Comparison of ENCODE assay signal across 9 cellular contexts in the genomic region with DNA sequence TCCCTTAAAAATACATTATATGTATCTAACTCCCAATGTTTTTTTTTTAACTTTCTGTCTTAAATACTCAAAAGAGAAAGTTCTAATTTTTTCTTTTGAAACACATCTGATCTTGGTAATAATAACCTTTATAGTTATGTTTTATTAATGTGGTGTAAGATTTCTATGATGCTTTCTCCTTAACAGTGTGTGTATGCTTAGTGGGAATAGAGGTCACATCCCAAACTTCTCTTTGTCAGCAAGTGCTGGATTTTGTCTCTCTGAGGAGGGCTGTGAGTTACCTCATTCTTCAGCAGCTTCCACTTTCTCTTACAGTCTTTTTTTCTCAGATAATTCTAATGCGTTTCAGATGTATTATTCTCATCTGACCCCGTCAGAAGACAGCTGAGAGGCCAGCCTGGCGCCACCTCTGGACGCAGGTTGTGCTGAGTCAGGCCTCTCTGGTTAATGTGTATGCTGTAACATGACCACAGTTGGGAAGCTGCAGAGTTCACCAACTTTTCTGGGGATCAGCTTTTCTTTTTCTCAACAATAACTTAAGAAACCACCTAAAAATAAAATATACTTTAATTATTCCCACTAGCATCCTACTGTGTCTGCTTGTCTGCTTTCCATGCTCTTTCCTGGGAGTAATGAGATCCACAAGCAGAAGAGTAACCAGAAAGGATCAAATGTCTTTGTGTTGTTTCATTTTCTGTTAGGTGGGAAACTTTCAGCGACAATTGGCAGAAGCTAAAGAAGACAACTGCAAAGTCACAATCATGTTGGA.
DNase-seq lines count a peak whose midpoint lies in the region; ATAC-seq and TF ChIP-seq lines count a peak whose summit lies in the region.
"Had no signal": no experiment of that assay in that cellular context is flagged by ENCODE, and none has a peak within 500 bp of the region (broad histone marks: within the 10 kb centered on the region; RNA-seq: fewer than 3 reads in every experiment).

No MANE protein-coding gene starts in this region.

- H3K9me3 ChIP-seq in left ventricle myocardium inferior (replicated peaks) (no peaks in the 10 kb centered on the region), OCI-LY1 (ENCODE audit: low read length) (no peaks in the 10 kb centered on the region), heart right ventricle (no peaks in the 10 kb centered on the region), PC-9 (ENCODE audit: insufficient read depth, low read depth) (no peaks in the 10 kb centered on the region)
- H3K9me3 ChIP-seq: Caco-2 had no signal

- ATAC-seq in Right ventricle myocardium superior (ENCODE audit: poor library complexity) = peak; percentile 70
- peak in 5 of 8 donors; percentile 28 to 72 (median 50) for ATAC-seq in heart right ventricle
- no peak for ATAC-seq in activated naive CD4-positive, alpha-beta T cell treated with anti-CD3 and anti-CD28 coated beads, Interleukin-2, amount 50 U/mL, for 72 hours
- no peak for ATAC-seq in HG02588 (IDR thresholded peaks at IDR 0.05; ENCODE audit: unreplicated experiment)

- TF ChIP-seq CTCF in left ventricle myocardium inferior (IDR thresholded peaks at IDR 0.05; ENCODE audit: borderline replicate concordance) (no peak), OCI-LY1 (IDR thresholded peaks at IDR 0.05; ENCODE audit: low read length) (peak; percentile 26; the same call in 1 of the 2 replicates), heart right ventricle (IDR thresholded peaks at IDR 0.05) (no peak), PC-9 (conservative IDR thresholded peaks at IDR 0.05) (no peak)

- H3K9me3 Mint-ChIP-seq in activated naive CD4-positive, alpha-beta T cell treated with anti-CD3 and anti-CD28 coated beads, Interleukin-2, amount 50 U/mL, for 72 hours = no peaks in the 10 kb centered on the region

- no peaks in the 10 kb centered on the region for H4K20me1 ChIP-seq in OCI-LY1 (ENCODE audit: insufficient read depth, low read length)
- H4K20me1 ChIP-seq in PC-9 (ENCODE audit: insufficient read depth) = no peaks in the 10 kb centered on the region

- no peak overlapping the region for H3K4me2 ChIP-seq in OCI-LY1 (ENCODE audit: low read length)
- no peak overlapping the region for H3K4me2 ChIP-seq in PC-9

- H3K36me3 Mint-ChIP-seq in activated naive CD4-positive, alpha-beta T cell treated with anti-CD3 and anti-CD28 coated beads, Interleukin-2, amount 50 U/mL, for 72 hours = no peaks in the 10 kb centered on the region

- DNase-seq in Right ventricle myocardium superior (peak; percentile 52), left ventricle myocardium inferior (no peak), heart right ventricle (no peak), PC-9 (no peak)
- no peak for DNase-seq in effector CD8-positive, alpha-beta T cell (lab: John Stamatoyannopoulos, UW)
- DNase-seq in activated naive CD4-positive, alpha-beta T cell treated with anti-CD3 and anti-CD28 coated beads, Interleukin-2, amount 50 U/mL, for 72 hours (ENCODE audit: low spot score in 2 of 2) = no peak

- H3K36me3 ChIP-seq in left ventricle myocardium inferior (no peaks in the 10 kb centered on the region), OCI-LY1 (ENCODE audit: insufficient read depth, low read length) (peaks cover 28% of the 10 kb centered on the region), heart right ventricle (no peaks in the 10 kb centered on the region), PC-9 (ENCODE audit: low read depth) (no peaks in the 10 kb centered on the region)

- H3K27ac Mint-ChIP-seq in activated naive CD4-positive, alpha-beta T cell treated with anti-CD3 and anti-CD28 coated beads, Interleukin-2, amount 50 U/mL, for 72 hours = no peak overlapping the region

- H3K27ac ChIP-seq in left ventricle myocardium inferior (replicated peaks) (no peak overlapping the region), OCI-LY1 (ENCODE audit: low read depth, low read length, poor library complexity, severe bottlenecking) (no peak overlapping the region), heart right ventricle (no peak overlapping the region), PC-9 (no peak overlapping the region)

- intact Hi-C loops in Right ventricle myocardium superior (cut with DNase I) (no loop called here), left ventricle myocardium inferior (cut with micrococcal nuclease) (no loop called here), heart right ventricle (cut with DNase I) (no loop called here), PC-9 (cut with micrococcal nuclease; ENCODE audit: unreplicated experiment) (no loop called here)

- no TSS peak for BruUV-seq in PC-9 (replicated peaks; lab: Mats Ljungman, UMichigan)

- H3F3A ChIP-seq in OCI-LY1 (ENCODE audit: insufficient read depth, low read length) = no peaks in the 10 kb centered on the region
- no peaks in the 10 kb centered on the region for H3F3A ChIP-seq in PC-9 (ENCODE audit: insufficient read depth, low read depth)

- H3K9me2 ChIP-seq in OCI-LY1 (ENCODE audit: low read depth, low read length) (no peaks in the 10 kb centered on the region), PC-9 (ENCODE audit: insufficient read depth) (no peaks in the 10 kb centered on the region)

- no peaks in the 10 kb centered on the region for H3K79me2 ChIP-seq in OCI-LY1 (ENCODE audit: insufficient read depth, low read length)
- H3K79me2 ChIP-seq in PC-9 (ENCODE audit: low read depth) = no peaks in the 10 kb centered on the region

- 56 to 60% methylated on average over 5 of the region's 5 CpGs for WGBS in heart right ventricle, 2 donors

- POLR2A ChIA-PET in PC-9 (lab: Charles Lee; ENCODE audit: unreplicated experiment) = no interaction called here

- H3K4me3 ChIP-seq in left ventricle myocardium inferior (no peak overlapping the region), OCI-LY1 (ENCODE audit: low read depth, low read length, poor library complexity, severe bottlenecking) (no peak overlapping the region), heart right ventricle (no peak overlapping the region), PC-9 (no peak overlapping the region)

- H3K9ac ChIP-seq in OCI-LY1 (ENCODE audit: low read length) = no peak overlapping the region

- CTCF ChIA-PET in PC-9 (lab: Charles Lee) = no interaction called here

- no peaks in the 10 kb centered on the region for H3K27me3 ChIP-seq in left ventricle myocardium inferior (ENCODE audit: low read depth)
- no peaks in the 10 kb centered on the region for H3K27me3 ChIP-seq in OCI-LY1 (ENCODE audit: insufficient read depth, low read length)
- H3K27me3 ChIP-seq in heart right ventricle = no peaks in the 10 kb centered on the region
- no peaks in the 10 kb centered on the region for H3K27me3 ChIP-seq in PC-9 (ENCODE audit: insufficient read depth, low read depth)

- H2AFZ ChIP-seq in OCI-LY1 (ENCODE audit: low read length) (no peak overlapping the region), PC-9 (no peak overlapping the region)

- no peaks in the 10 kb centered on the region for H3K4me1 ChIP-seq in left ventricle myocardium inferior
- no peaks in the 10 kb centered on the region for H3K4me1 ChIP-seq in OCI-LY1 (ENCODE audit: insufficient read depth, low read length, severe bottlenecking)
- H3K4me1 ChIP-seq in heart right ventricle = no peaks in the 10 kb centered on the region
- H3K4me1 ChIP-seq in PC-9 (replicated peaks; ENCODE audit: insufficient read depth) = no peaks in the 10 kb centered on the region
- H3K4me1 ChIP-seq: Caco-2 had no signal

Comparison
In these comparisons a context has a peak if more than half of its experiments do, and no peak if none do; other contexts are left out.
1. ATAC-seq: peak in Right ventricle myocardium superior (single experiment) and heart right ventricle (5 of 8); none in activated naive CD4-positive, alpha-beta T cell treated with anti-CD3 and anti-CD28 coated beads, Interleukin-2, amount 50 U/mL, for 72 hours (0 of 2) and HG02588 (single experiment).